8 cellular contexts compared by ENCODE assay signal in the genomic region with DNA sequence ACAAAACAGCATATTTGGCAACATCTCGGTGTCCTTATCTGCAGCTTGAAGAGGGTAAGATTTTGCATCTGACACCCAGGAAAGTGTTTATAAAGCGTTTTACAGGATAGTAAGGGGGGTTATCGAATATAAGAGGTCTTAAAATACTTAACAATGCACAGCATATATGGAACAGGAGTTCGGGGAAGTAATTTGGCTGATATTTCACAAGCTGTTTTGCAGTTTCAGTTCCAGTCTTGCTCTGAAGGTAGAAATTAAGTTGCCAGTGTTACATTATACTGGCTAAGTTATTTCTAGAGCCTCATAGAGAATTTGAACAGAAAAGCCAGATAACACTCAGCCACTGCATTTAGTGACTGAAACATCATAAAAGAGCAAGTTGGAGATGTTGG. TPM values are rescaled to one million over a fixed set of nuclear protein-coding genes. Genes with fewer than 3 reads are reported as not detected.
DNase-seq lines count a peak whose midpoint lies in the region; ATAC-seq and TF ChIP-seq lines count a peak whose summit lies in the region.

No MANE protein-coding gene starts in this region.

- TF ChIP-seq CTCF in RWPE2 (IDR thresholded peaks at IDR 0.05; ENCODE audit: poor library complexity, severe bottlenecking) = no peak
- no peak for TF ChIP-seq CTCF in testis (IDR thresholded peaks at IDR 0.05)

- H3K9me3 ChIP-seq in RWPE2 (ENCODE audit: severe bottlenecking) (no peaks in the 10 kb centered on the region), iPS-20b (ENCODE audit: insufficient read depth, low read depth, low read length) (peaks cover 10% of the 10 kb centered on the region; the same call in 1 of the 2 replicates), testis (no peaks in the 10 kb centered on the region)

- H3K27ac Mint-ChIP-seq in T-helper 2 cell treated with Interferon-gamma antibody and Interleukin-4, amounts not matched to agents 5 μg/mL and 100 μg/mL, for 36 hours = no peak overlapping the region

- H3K27me3 ChIP-seq in RWPE2 (ENCODE audit: insufficient read depth, poor library complexity, severe bottlenecking) = no peaks in the 10 kb centered on the region
- H3K27me3 ChIP-seq in iPS-20b (ENCODE audit: insufficient read depth, low read length) = peaks cover 19% of the 10 kb centered on the region; the same call in 1 of the 2 replicates
- no peaks in the 10 kb centered on the region for H3K27me3 ChIP-seq in testis

- DNase-seq in T-helper 2 cell treated with Interferon-gamma antibody and Interleukin-4, amounts not matched to agents 5 μg/mL and 100 μg/mL, for 36 hours (ENCODE audit: low spot score) = no peak
- DNase-seq in T-helper 2 cell = no peak
- no peak for DNase-seq in RWPE2 (ENCODE audit: low spot score)
- DNase-seq in testis = no peak
- DNase-seq in GF-D8 (lab: John Stamatoyannopoulos, UW) = no peak
- DNase-seq in DMS79 treated with DMSO at 0.1 percent for 48 hours (lab: John Stamatoyannopoulos, UW) = no peak

- H3K4me1 ChIP-seq in RWPE2 (ENCODE audit: insufficient read depth, poor library complexity, severe bottlenecking) (peaks cover 16% of the 10 kb centered on the region), iPS-20b (ENCODE audit: insufficient read depth, low read length) (peaks cover 15% of the 10 kb centered on the region), testis (peaks cover 8% of the 10 kb centered on the region)

- peaks cover 15% of the 10 kb centered on the region for H3K36me3 ChIP-seq in RWPE2 (ENCODE audit: low read depth)
- no peaks in the 10 kb centered on the region for H3K36me3 ChIP-seq in iPS-20b (ENCODE audit: insufficient read depth, low read depth, low read length)
- no peaks in the 10 kb centered on the region for H3K36me3 ChIP-seq in testis (ENCODE audit: low read depth, missing control alignments)

- H3K36me3 Mint-ChIP-seq in T-helper 2 cell treated with Interferon-gamma antibody and Interleukin-4, amounts not matched to agents 5 μg/mL and 100 μg/mL, for 36 hours (ENCODE audit: low read depth) = peaks cover 10% of the 10 kb centered on the region

- WGBS in testis, 2 donors = 31 to 40% methylated on average over 4 of the region's 4 CpGs

- no peak for TF ChIP-seq POLR2A in testis (IDR thresholded peaks at IDR 0.05)

- H3K9me3 Mint-ChIP-seq in T-helper 2 cell treated with Interferon-gamma antibody and Interleukin-4, amounts not matched to agents 5 μg/mL and 100 μg/mL, for 36 hours = no peaks in the 10 kb centered on the region

- H3K9ac ChIP-seq in iPS-20b (ENCODE audit: low read depth, low read length) = peak overlapping the region; percentile 91

- H3K4me3 ChIP-seq in RWPE2 (ENCODE audit: severe bottlenecking) (peak overlapping the region; percentile 95), iPS-20b (ENCODE audit: low read length) (peak overlapping the region; percentile 88), testis (peak overlapping the region; percentile 96)

- peak overlapping the region; percentile 85 for H3K4me3 Mint-ChIP-seq in T-helper 2 cell treated with Interferon-gamma antibody and Interleukin-4, amounts not matched to agents 5 μg/mL and 100 μg/mL, for 36 hours

- no peak overlapping the region for H3K27ac ChIP-seq in RWPE2 (ENCODE audit: poor library complexity, severe bottlenecking)
- no peak overlapping the region for H3K27ac ChIP-seq in iPS-20b (ENCODE audit: low read length)
- peak overlapping the region in 1 of 2 donors; percentile 98 for H3K27ac ChIP-seq in testis

- ATAC-seq in RWPE2 (ENCODE audit: low read depth) (no peak), HG03460 (IDR thresholded peaks at IDR 0.05; ENCODE audit: unreplicated experiment) (no peak)

- peaks cover 24% of the 10 kb centered on the region for H3K27me3 Mint-ChIP-seq in T-helper 2 cell treated with Interferon-gamma antibody and Interleukin-4, amounts not matched to agents 5 μg/mL and 100 μg/mL, for 36 hours (ENCODE audit: low read depth)

- intact Hi-C loops in testis (cut with DNase I; ENCODE audit: low total_unique reads) = loop anchor here (10.0 kb wide), 1 partner anchor 219 kb away; a partner anchor contains a TSS

- peaks cover 31% of the 10 kb centered on the region for H3K4me1 Mint-ChIP-seq in T-helper 2 cell treated with Interferon-gamma antibody and Interleukin-4, amounts not matched to agents 5 μg/mL and 100 μg/mL, for 36 hours (ENCODE audit: low read depth)

RNA-seq across cellular contexts. Expression of a gene that starts 0.9 kb away (rescaled TPM):
- 10 to 100 TPM; 60.4 to 67.0 TPM for total RNA-seq in testis
- polyA plus RNA-seq in testis (ENCODE audit: insufficient read depth, low read depth, low replicate concordance) = 15.2 TPM

RNA-seq across cellular contexts. Expression of a gene that starts 26.6 kb away (rescaled TPM):
- 10 to 100 TPM in 1 of 2 donors, 1 to 10 TPM in 1; 10.0 to 14.4 TPM for total RNA-seq in testis
- 25.1 TPM for polyA plus RNA-seq in testis (ENCODE audit: insufficient read depth, low read depth, low replicate concordance)
